ENCODE assay signal across 12 cellular contexts in the genomic region with DNA sequence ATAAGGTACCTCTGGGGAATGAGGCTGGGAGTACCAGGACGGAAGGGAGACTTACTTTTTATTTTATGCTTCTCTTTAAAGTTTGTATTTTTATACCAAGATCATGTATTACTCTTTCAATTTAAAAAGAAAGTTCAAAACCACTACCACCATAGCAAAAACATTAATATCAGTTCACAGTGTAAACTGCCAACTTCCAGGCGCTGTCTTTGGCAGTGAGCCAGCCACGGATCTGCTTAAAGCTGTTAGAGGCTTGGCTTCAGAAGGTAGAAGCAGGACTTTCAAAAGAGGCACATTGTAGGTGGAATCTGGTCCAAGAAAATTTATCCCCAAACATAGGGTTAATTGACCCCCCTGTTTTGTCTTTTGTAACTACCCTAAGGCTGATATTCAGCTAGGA.
A peak's percentile ranks its signal among the peaks of the same experiment; 100 is the strongest.
DNase-seq lines count a peak whose midpoint lies in the region; ATAC-seq and TF ChIP-seq lines count a peak whose summit lies in the region.
"Had no signal": no experiment of that assay in that cellular context is flagged by ENCODE, and none has a peak within 500 bp of the region (broad histone marks: within the 10 kb centered on the region; RNA-seq: fewer than 3 reads in every experiment).

No MANE protein-coding gene starts in this region.

- DNase-seq in NCI-H82 (lab: John Stamatoyannopoulos, UW) (peak; percentile 73), NCI-H82 treated with DMSO at 0.1 percent for 48 hours (lab: John Stamatoyannopoulos, UW; ENCODE audit: unreplicated experiment) (no peak), OCI-M1 (lab: John Stamatoyannopoulos, UW) (peak; percentile 54), fibroblast of villous mesenchyme (ENCODE audit: low read depth) (peak; percentile 64), thyroid gland (peak; percentile 78 to 88), NCI-H1048 (lab: John Stamatoyannopoulos, UW) (no peak)
- no peak for DNase-seq in activated naive CD4-positive, alpha-beta T cell treated with Interleukin-2 at 50 U/mL for 16 hours
- DNase-seq: gastrocnemius medialis, HFFc6, T-helper 17 cell had no signal

- intact Hi-C loops in thyroid gland (cut with DNase I) = no loop called here

- H3K4me1 ChIP-seq in thyroid gland = peaks cover 0 to 7% of the 10 kb centered on the region in 2 donors
- H3K4me1 ChIP-seq: gastrocnemius medialis had no signal

- WGBS in thyroid gland, 2 donors = 1 to 22% methylated on average over 3 of the region's 3 CpGs

- no peak for TF ChIP-seq POLR2A in thyroid gland (IDR thresholded peaks at IDR 0.05)

- H3K27ac ChIP-seq in thyroid gland = no peak overlapping the region
- H3K27ac ChIP-seq: gastrocnemius medialis, skin epidermis had no signal

- no peaks in the 10 kb centered on the region for H3K36me3 ChIP-seq in thyroid gland
- H3K36me3 ChIP-seq: gastrocnemius medialis had no signal

- no peaks in the 10 kb centered on the region for H3K27me3 ChIP-seq in thyroid gland
- H3K27me3 ChIP-seq: gastrocnemius medialis had no signal

- H3K9me3 ChIP-seq in thyroid gland = no peaks in the 10 kb centered on the region
- H3K9me3 ChIP-seq: gastrocnemius medialis had no signal

- no peak for TF ChIP-seq CTCF in fibroblast of villous mesenchyme (IDR thresholded peaks at IDR 0.05; ENCODE audit: insufficient read depth, low read depth, low read length)
- no peak for TF ChIP-seq CTCF in thyroid gland (IDR thresholded peaks at IDR 0.05)

- H3K4me3 ChIP-seq in fibroblast of villous mesenchyme (ENCODE audit: low read depth, low read length) (no peak overlapping the region), thyroid gland (replicated peaks in 1 of 3) (no peak overlapping the region)
- H3K4me3 ChIP-seq: gastrocnemius medialis, skin epidermis had no signal

- no peak for ATAC-seq in HG03378 (IDR thresholded peaks at IDR 0.05; ENCODE audit: unreplicated experiment)
- ATAC-seq: gastrocnemius medialis, T-helper 17 cell had no signal

Comparison
In these comparisons a context has a peak if more than half of its experiments do, and no peak if none do; other contexts are left out.
1. DNase-seq: peak in NCI-H82 (single experiment), OCI-M1 (single experiment), fibroblast of villous mesenchyme (single experiment) and thyroid gland (2 of 2); none in NCI-H82 treated with DMSO at 0.1 percent for 48 hours (single experiment), NCI-H1048 (single experiment) and activated naive CD4-positive, alpha-beta T cell treated with Interleukin-2 at 50 U/mL for 16 hours (single experiment).